In the genomic region with DNA sequence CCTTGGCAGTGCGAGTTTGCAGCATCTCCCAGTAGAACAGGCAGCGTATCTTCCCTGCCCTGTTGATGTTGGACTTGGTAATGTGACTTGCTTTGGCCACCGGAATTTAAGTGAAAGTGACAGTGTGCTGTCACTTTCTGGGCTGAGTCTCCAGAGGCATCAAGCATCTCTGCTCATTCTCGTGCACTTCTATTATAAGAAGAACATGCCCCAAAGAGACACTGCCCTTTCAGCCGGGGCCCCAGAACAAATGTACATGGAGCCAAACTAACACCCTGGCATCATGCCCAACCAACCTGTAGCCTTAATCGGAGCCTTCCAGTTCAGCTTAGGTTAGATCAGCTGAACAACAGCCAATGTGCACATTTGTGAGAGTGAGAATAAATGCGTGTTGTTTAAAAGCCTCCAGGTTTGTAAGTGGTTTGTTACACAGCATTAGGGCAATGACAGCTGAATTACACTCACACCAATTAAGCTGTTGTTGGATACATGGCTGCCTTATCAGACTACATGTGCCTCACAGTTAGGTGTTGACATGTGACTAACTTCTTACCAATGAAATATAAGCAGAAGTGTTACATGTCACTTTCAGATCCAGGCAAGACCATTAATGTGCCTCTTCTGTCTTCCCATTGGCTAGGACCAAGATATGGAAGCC, we compare ENCODE assay signal across 20 cellular contexts.
"Had no signal": no experiment of that assay in that cellular context is flagged by ENCODE, and none has a peak within 500 bp of the region (broad histone marks: within the 10 kb centered on the region; RNA-seq: fewer than 3 reads in every experiment).

No MANE protein-coding gene starts in this region.

- H3K27ac ChIP-seq: SJCRH30, VCaP had no signal

- H3K9me3 ChIP-seq: SJCRH30, SK-N-SH had no signal

- DNase-seq: activated CD4-positive, alpha-beta memory T cell treated with anti-CD3 and anti-CD28 coated beads, Interleukin-2, amount 10 ng/mL, durations not matched to agents 7 days and 5 days; activated CD4-positive, alpha-beta T cell treated with anti-CD3 and anti-CD28 coated beads for 36 hours; activated CD4-positive, alpha-beta T cell treated with anti-CD3 and anti-CD28 coated beads, Interleukin-2, amount 50 U/mL, for 1 hour; activated gamma-delta T cell; activated naive CD4-positive, alpha-beta T cell treated with anti-CD3 and anti-CD28 coated beads, Interleukin-2, amount 10 ng/mL, durations not matched to agents 7 days and 5 days; activated naive CD8-positive, alpha-beta T cell treated with anti-CD3 and anti-CD28 coated beads for 36 hours; activated T-cell treated with anti-CD3 and anti-CD28 coated beads for 4 hours; activated T-cell treated with anti-CD3 and anti-CD28 coated beads, Interleukin-2, amount 50 U/mL, for 48 hours; caudate nucleus; KBM-7; NCI-H1048; NCI-H1930; NCI-H2107; NCI-H510A treated with DMSO at 0.1 percent for 48 hours; PC-3; SJCRH30; SK-N-SH; T-helper 1 cell had no signal

- H3K4me1 ChIP-seq: SJCRH30 had no signal

- H3K36me3 ChIP-seq: SJCRH30 had no signal

- H3K4me3 ChIP-seq: SJCRH30 had no signal

- H3K27me3 ChIP-seq: SJCRH30 had no signal

- ATAC-seq: activated CD4-positive, alpha-beta T cell treated with anti-CD3 and anti-CD28 coated beads for 36 hours; activated T-helper 17 cell treated with anti-CD3 and anti-CD28 coated beads, Interleukin-2, amount 50 U/mL, for 72 hours; PC-3 had no signal
